In the genomic region with DNA sequence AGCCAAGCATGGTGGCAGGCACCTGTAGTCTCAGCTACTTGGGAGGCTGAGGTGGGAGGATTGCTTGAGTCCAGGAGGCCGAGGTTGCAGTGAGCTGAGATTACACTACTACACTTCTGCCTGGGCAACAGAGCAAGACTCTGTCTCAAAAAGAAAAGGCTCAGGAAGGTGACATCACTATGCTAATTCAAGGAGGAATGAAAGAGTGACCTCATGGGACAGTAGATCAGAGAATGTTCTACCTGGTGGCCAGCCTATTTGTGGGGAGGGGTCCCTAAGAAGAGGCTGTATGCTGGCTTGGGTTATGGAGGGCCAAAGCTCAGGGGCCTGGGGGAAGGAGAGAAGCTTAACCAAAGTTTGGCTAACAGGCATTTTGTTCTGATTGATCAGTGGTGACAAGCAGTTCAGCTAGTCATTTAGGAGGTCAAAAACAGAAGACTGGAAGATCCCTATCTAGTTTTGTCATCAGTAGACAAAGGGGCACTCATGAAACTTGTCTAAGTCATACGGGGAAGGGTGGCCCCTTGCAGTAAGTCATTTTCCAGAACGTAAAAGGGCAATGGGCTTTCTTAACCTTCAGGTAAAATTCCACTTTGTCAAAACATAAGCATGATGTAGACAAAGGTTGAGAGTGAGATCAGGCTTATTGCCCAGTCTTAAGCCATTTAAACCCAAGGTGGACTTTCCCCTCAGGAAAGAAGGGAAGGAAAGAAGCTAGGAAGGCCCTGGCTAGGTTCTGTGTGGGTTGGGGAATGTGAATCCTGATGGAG, we compare ENCODE assay signal across 11 cellular contexts.
DNase-seq lines count a peak whose midpoint lies in the region; ATAC-seq and TF ChIP-seq lines count a peak whose summit lies in the region.
"Had no signal": no experiment of that assay in that cellular context is flagged by ENCODE, and none has a peak within 500 bp of the region (broad histone marks: within the 10 kb centered on the region; RNA-seq: fewer than 3 reads in every experiment).

No MANE protein-coding gene starts in this region.

- no peak overlapping the region for H3K9ac ChIP-seq in OCI-LY1 (ENCODE audit: low read length)
- no peak overlapping the region for H3K9ac ChIP-seq in trophoblast cell (ENCODE audit: low read length)

- no peaks in the 10 kb centered on the region for H3K27me3 ChIP-seq in OCI-LY1 (ENCODE audit: insufficient read depth, low read length)
- no peaks in the 10 kb centered on the region for H3K27me3 ChIP-seq in trophoblast cell (ENCODE audit: insufficient read depth, low read length)
- no peaks in the 10 kb centered on the region for H3K27me3 ChIP-seq in MG63
- H3K27me3 ChIP-seq: brain microvascular endothelial cell had no signal

- H3K79me2 ChIP-seq in OCI-LY1 (ENCODE audit: insufficient read depth, low read length) (no peaks in the 10 kb centered on the region), trophoblast cell (ENCODE audit: control insufficient read depth, insufficient read depth, low read length, poor library complexity) (no peaks in the 10 kb centered on the region)

- H2BK5ac ChIP-seq in trophoblast cell (ENCODE audit: low read depth, low read length, poor library complexity): no peak overlapping the region

- H3K4ac ChIP-seq in trophoblast cell (ENCODE audit: low read depth, low read length): no peak overlapping the region

- no peak overlapping the region for H2AFZ ChIP-seq in OCI-LY1 (ENCODE audit: low read length)
- H2AFZ ChIP-seq in trophoblast cell (ENCODE audit: insufficient read depth, low read length, poor library complexity): no peak overlapping the region

- no peak overlapping the region for H3K23ac ChIP-seq in trophoblast cell (ENCODE audit: low read length)

- peaks cover 44% of the 10 kb centered on the region for H3K4me1 ChIP-seq in OCI-LY1 (ENCODE audit: insufficient read depth, low read length, severe bottlenecking)
- peaks cover 2% of the 10 kb centered on the region in 2 experiments for H3K4me1 ChIP-seq in trophoblast cell (ENCODE audit: control insufficient read depth in 1 of 2, insufficient read depth in 2 of 2, low read length in 2 of 2)

- no peak overlapping the region for H3K14ac ChIP-seq in trophoblast cell (ENCODE audit: low read length)

- H3F3A ChIP-seq in OCI-LY1 (ENCODE audit: insufficient read depth, low read length): no peaks in the 10 kb centered on the region

- H3K79me1 ChIP-seq in trophoblast cell (ENCODE audit: low read length): no peaks in the 10 kb centered on the region

- peak overlapping the region; percentile 44 for H2BK12ac ChIP-seq in trophoblast cell (ENCODE audit: low read length)

- H3K9me3 ChIP-seq in OCI-LY1 (ENCODE audit: low read length) (peaks cover 7% of the 10 kb centered on the region; the same call in 1 of the 2 replicates), trophoblast cell (ENCODE audit: insufficient read depth, low read depth, low read length) (no peaks in the 10 kb centered on the region), MG63 (no peaks in the 10 kb centered on the region)

- ATAC-seq in GM19351 (IDR thresholded peaks at IDR 0.05; ENCODE audit: unreplicated experiment): peak; percentile 36
- ATAC-seq in GM19397 (IDR thresholded peaks at IDR 0.05; ENCODE audit: unreplicated experiment): no peak

- H2BK120ac ChIP-seq in trophoblast cell (ENCODE audit: insufficient read depth, low read length, poor library complexity): no peak overlapping the region

- H3K27ac ChIP-seq in OCI-LY1 (ENCODE audit: low read depth, low read length, poor library complexity, severe bottlenecking) (peak overlapping the region; percentile 1), trophoblast cell (ENCODE audit: low read depth, low read length) (no peak overlapping the region)
- H3K27ac ChIP-seq: brain microvascular endothelial cell had no signal

- no peaks in the 10 kb centered on the region for H3K36me3 ChIP-seq in OCI-LY1 (ENCODE audit: insufficient read depth, low read length)
- H3K36me3 ChIP-seq in trophoblast cell (ENCODE audit: control insufficient read depth in 1 of 2, insufficient read depth in 2 of 2, low read length in 2 of 2): no peaks in the 10 kb centered on the region
- no peaks in the 10 kb centered on the region for H3K36me3 ChIP-seq in MG63
- H3K36me3 ChIP-seq: brain microvascular endothelial cell had no signal

- TF ChIP-seq CTCF in OCI-LY1 (IDR thresholded peaks at IDR 0.05; ENCODE audit: low read length): no peak

- no peaks in the 10 kb centered on the region for H3K9me2 ChIP-seq in OCI-LY1 (ENCODE audit: low read depth, low read length)

- DNase-seq in activated T-cell treated with anti-CD3 and anti-CD28 coated beads for 48 hours (ENCODE audit: low read depth): peak; percentile 16
- DNase-seq in activated T-cell treated with anti-CD3 and anti-CD28 coated beads, Interleukin-2, amount 50 U/mL, for 1 hour: no peak
- no peak for DNase-seq in trophoblast cell
- no peak for DNase-seq in MG63
- no peak for DNase-seq in GM19238 (ENCODE audit: insufficient read length, low spot score)
- DNase-seq: brain microvascular endothelial cell, GOT3, NCI-H1930 had no signal

- no peak overlapping the region for H3K18ac ChIP-seq in trophoblast cell (ENCODE audit: low read length)

- H4K12ac ChIP-seq in trophoblast cell (ENCODE audit: low read depth, low read length): no peak overlapping the region

- no CpG with 5 or more reads among the region's 3 CpGs for WGBS in trophoblast cell (ENCODE audit: extremely low coverage, insufficient coverage, insufficient read length)

- H2AK5ac ChIP-seq in trophoblast cell (ENCODE audit: low read length): no peak overlapping the region

- H3K4me3 ChIP-seq in OCI-LY1 (ENCODE audit: low read depth, low read length, poor library complexity, severe bottlenecking): no peak overlapping the region
- no peak overlapping the region for H3K4me3 ChIP-seq in trophoblast cell (ENCODE audit: low read depth, low read length)
- H3K4me3 ChIP-seq in MG63: no peak overlapping the region

- no peaks in the 10 kb centered on the region for H4K20me1 ChIP-seq in OCI-LY1 (ENCODE audit: insufficient read depth, low read length)

- H3K4me2 ChIP-seq in OCI-LY1 (ENCODE audit: low read length) (no peak overlapping the region), trophoblast cell (ENCODE audit: low read length) (no peak overlapping the region)

- H4K8ac ChIP-seq in trophoblast cell (ENCODE audit: low read depth, low read length): no peak overlapping the region

- H4K91ac ChIP-seq in trophoblast cell (ENCODE audit: low read depth, low read length): no peak overlapping the region
